14 cellular contexts compared by ENCODE assay signal in genomic region chr15:25374143-25374542, GRCh38.
"Had no signal": no experiment of that assay in that cellular context is flagged by ENCODE, and none has a peak within 500 bp of the region (broad histone marks: within the 10 kb centered on the region; RNA-seq: fewer than 3 reads in every experiment).

No MANE protein-coding gene starts in this region.

- H3K36me3 ChIP-seq: colonic mucosa had no signal

- H3K4me3 ChIP-seq: adrenal gland, body of pancreas, colonic mucosa, esophagus squamous epithelium, left ventricle myocardium inferior, right lobe of liver had no signal

- H3K27me3 ChIP-seq: adrenal gland, body of pancreas, colonic mucosa, esophagus squamous epithelium, right lobe of liver had no signal

- DNase-seq: activated CD4-positive, alpha-beta memory T cell treated with anti-CD3 and anti-CD28 coated beads for 36 hours; activated CD4-positive, alpha-beta T cell treated with anti-CD3 and anti-CD28 coated beads for 36 hours; activated effector memory CD4-positive, alpha-beta T cell treated with anti-CD3 and anti-CD28 coated beads, Interleukin-2, amount 50 U/mL, for 16 hours; activated T-cell treated with anti-CD3 and anti-CD28 coated beads, Interleukin-2, amount 50 U/mL, for 24 hours; adrenal gland; body of pancreas; colonic mucosa; effector CD4-positive, alpha-beta T cell; esophagus squamous epithelium; foreskin fibroblast; left ventricle myocardium inferior; mesendoderm; right lobe of liver; T-helper 17 cell had no signal

- H3K9me3 ChIP-seq: adrenal gland, body of pancreas, colonic mucosa, esophagus squamous epithelium, left ventricle myocardium inferior, right lobe of liver had no signal

- ATAC-seq: activated CD4-positive, alpha-beta T cell treated with anti-CD3 and anti-CD28 coated beads for 36 hours; body of pancreas; right lobe of liver; T-helper 17 cell had no signal

- H3K4me1 ChIP-seq: adrenal gland, body of pancreas, colonic mucosa, esophagus squamous epithelium had no signal

- H3K27ac ChIP-seq: adrenal gland, body of pancreas, colonic mucosa, esophagus squamous epithelium, left ventricle myocardium inferior, right lobe of liver had no signal
